Comparison of ENCODE assay signal across 1 cellular context in genomic region chr5:83357621-83358231, GRCh38.
TF ChIP-seq lines count a peak whose summit lies in the region.

No MANE protein-coding gene starts in this region.

TF ChIP-seq in GM12878, 131 proteins besides CTCF, POLR2A, EP300 and RAD21 (continued from another document and continues in another):
- no peak for TF ChIP-seq PBX3 (IDR thresholded peaks at IDR 0.05; ENCODE audit: insufficient replicate concordance, low read depth, low read length)
- no peak for TF ChIP-seq E2F4 (IDR thresholded peaks at IDR 0.05; ENCODE audit: low read depth, low read length)
- TF ChIP-seq FOXM1 (IDR thresholded peaks at IDR 0.05; ENCODE audit: low read depth, low read length), result peak; percentile 78; the same call in 1 of the 2 replicates
- TF ChIP-seq ZNF592 (IDR thresholded peaks at IDR 0.05), result no peak
- TF ChIP-seq NFIC (IDR thresholded peaks at IDR 0.05; ENCODE audit: low read depth, low read length), result peak; percentile 89
- TF ChIP-seq ATF2 (IDR thresholded peaks at IDR 0.05; ENCODE audit: low read length), result 0 out of 2 replicates have a peak, but pooled peaks have one; percentile 33
- TF ChIP-seq MEF2A (IDR thresholded peaks at IDR 0.05; ENCODE audit: insufficient read depth, low read depth, low read length), result peak; percentile 88
- TF ChIP-seq TCF7 (IDR thresholded peaks at IDR 0.05; ENCODE audit: borderline replicate concordance), result peak; percentile 89
- TF ChIP-seq USF2 (IDR thresholded peaks at IDR 0.05; ENCODE audit: borderline replicate concordance, low read depth, low read length), result no peak
- TF ChIP-seq SIX5 (IDR thresholded peaks at IDR 0.05; ENCODE audit: low read depth, low read length, severe bottlenecking), result no peak
- no peak for TF ChIP-seq SIN3A (IDR thresholded peaks at IDR 0.05; ENCODE audit: low read depth, low read length)
- no peak for TF ChIP-seq RBBP5 (conservative IDR thresholded peaks at IDR 0.05)
- TF ChIP-seq ZNF217 (IDR thresholded peaks at IDR 0.05), result no peak
- no peak for TF ChIP-seq BACH1 (IDR thresholded peaks at IDR 0.05; ENCODE audit: borderline replicate concordance)
- no peak for TF ChIP-seq NR2C2 (IDR thresholded peaks at IDR 0.05; ENCODE audit: borderline replicate concordance, control insufficient read depth, insufficient read length, low read depth)
- no peak for TF ChIP-seq YY1 (IDR thresholded peaks at IDR 0.05; ENCODE audit: low read depth, low read length)
- no peak for TF ChIP-seq EZH2 (IDR thresholded peaks at IDR 0.05; ENCODE audit: borderline replicate concordance, control insufficient read depth, low read depth, low read length)
- TF ChIP-seq MLLT1 (IDR thresholded peaks at IDR 0.05), result no peak
- TF ChIP-seq PAX8 (IDR thresholded peaks at IDR 0.05), result no peak
- no peak for TF ChIP-seq SKIL (IDR thresholded peaks at IDR 0.05; ENCODE audit: low read depth, poor library complexity, severe bottlenecking)
- TF ChIP-seq HSF1 (IDR thresholded peaks at IDR 0.05; ENCODE audit: low read depth, low read length), result no peak
- no peak for TF ChIP-seq POU2F2 (IDR thresholded peaks at IDR 0.05; ENCODE audit: borderline replicate concordance, low read depth, low read length)
- 0 out of 2 replicates have a peak, but pooled peaks have one; percentile 21 for TF ChIP-seq EED (IDR thresholded peaks at IDR 0.05; ENCODE audit: low read depth)
- no peak for TF ChIP-seq BCLAF1 (IDR thresholded peaks at IDR 0.05)
- TF ChIP-seq MYC (IDR thresholded peaks at IDR 0.05; ENCODE audit: insufficient read depth, insufficient read length, insufficient replicate concordance, low read length, severe bottlenecking), result no peak
- no peak for TF ChIP-seq BCL11A (IDR thresholded peaks at IDR 0.05; ENCODE audit: low read depth, low read length)
- no peak for TF ChIP-seq RFX5 (IDR thresholded peaks at IDR 0.05; ENCODE audit: low read depth, low read length)
- TF ChIP-seq TARDBP (IDR thresholded peaks at IDR 0.05; ENCODE audit: borderline replicate concordance), result no peak
- TF ChIP-seq HDGF (IDR thresholded peaks at IDR 0.05), result no peak
- no peak for TF ChIP-seq ATF7 (IDR thresholded peaks at IDR 0.05; ENCODE audit: low read depth)
- TF ChIP-seq NFXL1 (IDR thresholded peaks at IDR 0.05; ENCODE audit: borderline replicate concordance), result no peak
- 0 out of 2 replicates have a peak, but pooled peaks have one; percentile 47 for TF ChIP-seq MTA3 (IDR thresholded peaks at IDR 0.05; ENCODE audit: borderline replicate concordance, low read length)
- TF ChIP-seq RUNX3 (IDR thresholded peaks at IDR 0.05; ENCODE audit: low read length), result peak; percentile 12; the same call in 1 of the 2 replicates
- TF ChIP-seq SMAD1 (IDR thresholded peaks at IDR 0.05; ENCODE audit: low read depth, partially characterized antibody), result no peak
- no peak for TF ChIP-seq HDAC2 (IDR thresholded peaks at IDR 0.05)
- TF ChIP-seq SMARCA5 (IDR thresholded peaks at IDR 0.05), result no peak
- no peak for TF ChIP-seq RAD51 (IDR thresholded peaks at IDR 0.05)
- TF ChIP-seq ZBTB4 (CRISPR knock-in tag; IDR thresholded peaks at IDR 0.05), result no peak
- no peak for TF ChIP-seq SPI1 (IDR thresholded peaks at IDR 0.05; ENCODE audit: borderline replicate concordance, insufficient read depth, low read depth, low read length)
- TF ChIP-seq DPF2 (IDR thresholded peaks at IDR 0.05), result no peak
